9 cellular contexts compared by ENCODE assay signal in genomic region chrX:119467433-119467832, GRCh38. TPM values are rescaled to one million over a fixed set of nuclear protein-coding genes. Genes with fewer than 3 reads are reported as not detected.
DNase-seq lines count a peak whose midpoint lies in the region; ATAC-seq and TF ChIP-seq lines count a peak whose summit lies in the region.
"Had no signal": no experiment of that assay in that cellular context is flagged by ENCODE, and none has a peak within 500 bp of the region (broad histone marks: within the 10 kb centered on the region; RNA-seq: fewer than 3 reads in every experiment).

No MANE protein-coding gene starts in this region.

- TF ChIP-seq POLR2A in gastrocnemius medialis (IDR thresholded peaks at IDR 0.05): no peak

- H4K20me1 ChIP-seq in MM.1S (ENCODE audit: insufficient read depth, low read length): no peaks in the 10 kb centered on the region; the same call in 1 of the 2 replicates

- no peaks in the 10 kb centered on the region for H3K27me3 ChIP-seq in MM.1S (replicated peaks; ENCODE audit: insufficient read depth, low read length)
- no peaks in the 10 kb centered on the region for H3K27me3 ChIP-seq in effector memory CD4-positive, alpha-beta T cell (replicated peaks; ENCODE audit: control insufficient read depth, insufficient read depth, low read length, poor library complexity, severe bottlenecking)
- H3K27me3 ChIP-seq in gastrocnemius medialis: no peaks in the 10 kb centered on the region

- no peaks in the 10 kb centered on the region for H3K9me2 ChIP-seq in MM.1S (replicated peaks; ENCODE audit: insufficient read depth, low read length)

- H3K9me3 ChIP-seq in MM.1S (replicated peaks; ENCODE audit: insufficient read depth, low read length) (no peaks in the 10 kb centered on the region), gastrocnemius medialis (no peaks in the 10 kb centered on the region)
- no peaks in the 10 kb centered on the region for H3K9me3 ChIP-seq in effector memory CD4-positive, alpha-beta T cell (ENCODE audit: control insufficient read depth, low read length)

- H3K79me2 ChIP-seq in MM.1S (ENCODE audit: low read length): peaks cover 13% of the 10 kb centered on the region

- no peak for DNase-seq in activated CD4-positive, alpha-beta memory T cell treated with anti-CD3 and anti-CD28 coated beads for 36 hours
- no peak for DNase-seq in activated CD4-positive, alpha-beta memory T cell treated with anti-CD3 and anti-CD28 coated beads, Interleukin-2, amount 10 ng/mL, durations not matched to agents 7 days and 5 days
- no peak for DNase-seq in MM.1S
- DNase-seq in effector memory CD4-positive, alpha-beta T cell: no peak
- no peak for DNase-seq in gastrocnemius medialis
- no peak for DNase-seq in occipital lobe (lab: John Stamatoyannopoulos, UW)
- DNase-seq in activated gamma-delta T cell treated with Interleukin-2 at 50 U/mL for 16 hours: no peak

- peaks cover 19% of the 10 kb centered on the region for H3K36me3 Mint-ChIP-seq in activated CD4-positive, alpha-beta memory T cell treated with anti-CD3 and anti-CD28 coated beads for 36 hours
- H3K36me3 Mint-ChIP-seq in activated CD4-positive, alpha-beta memory T cell treated with anti-CD3 and anti-CD28 coated beads, Interleukin-2, amount 10 ng/mL, durations not matched to agents 7 days and 5 days (ENCODE audit: low read depth): peaks cover 26% of the 10 kb centered on the region

- H3K27ac Mint-ChIP-seq in activated CD4-positive, alpha-beta memory T cell treated with anti-CD3 and anti-CD28 coated beads for 36 hours: peak overlapping the region; percentile 90
- no peak overlapping the region for H3K27ac Mint-ChIP-seq in activated CD4-positive, alpha-beta memory T cell treated with anti-CD3 and anti-CD28 coated beads, Interleukin-2, amount 10 ng/mL, durations not matched to agents 7 days and 5 days
- H3K27ac Mint-ChIP-seq: mesothelial cell of epicardium had no signal

- H3K27ac ChIP-seq in MM.1S (ENCODE audit: low read length): no peak overlapping the region
- peak overlapping the region; percentile 46 for H3K27ac ChIP-seq in effector memory CD4-positive, alpha-beta T cell (ENCODE audit: insufficient read depth, low read length, poor library complexity, severe bottlenecking)
- H3K27ac ChIP-seq in gastrocnemius medialis: peak overlapping the region; percentile 95 to 99 (median 98)

- intact Hi-C loops in activated CD4-positive, alpha-beta memory T cell treated with anti-CD3 and anti-CD28 coated beads for 36 hours (cut with micrococcal nuclease): loop anchor here (5.0 kb wide), 2 partner anchors 225 to 1120 kb away; partner anchors contain the start of genes SEPTIN6 and WDR44
- intact Hi-C loops in gastrocnemius medialis (cut with DNase I; ENCODE audit: low total_unique reads): loop anchor here (5.0 to 10.0 kb wide), 4 partner anchors 230 to 475 kb away; partner anchors contain the start of genes NDUFA1, NKAP, PGRMC1 and RNF113A

- H3K27me3 Mint-ChIP-seq in activated CD4-positive, alpha-beta memory T cell treated with anti-CD3 and anti-CD28 coated beads for 36 hours: no peaks in the 10 kb centered on the region
- no peaks in the 10 kb centered on the region for H3K27me3 Mint-ChIP-seq in activated CD4-positive, alpha-beta memory T cell treated with anti-CD3 and anti-CD28 coated beads, Interleukin-2, amount 10 ng/mL, durations not matched to agents 7 days and 5 days

- peak overlapping the region; percentile 61; the same call in 1 of the 2 replicates for H2AFZ ChIP-seq in MM.1S (ENCODE audit: low read length)

- TF ChIP-seq CTCF in MM.1S (IDR thresholded peaks at IDR 0.05; ENCODE audit: low read length) (no peak), gastrocnemius medialis (IDR thresholded peaks at IDR 0.05 in 4 of 5, conservative IDR thresholded peaks at IDR 0.05 in 1 of 5) (no peak)

- H3K36me3 ChIP-seq in MM.1S (replicated peaks; ENCODE audit: insufficient read depth, low read length) (0 out of 2 replicates have a peak, but pooled peaks cover 5% of the 10 kb centered on the region), gastrocnemius medialis (peaks cover 0 to 16% of the 10 kb centered on the region in 2 donors)
- peaks cover 11% of the 10 kb centered on the region for H3K36me3 ChIP-seq in effector memory CD4-positive, alpha-beta T cell (ENCODE audit: control insufficient read depth, insufficient read depth, low read length)

- H3F3A ChIP-seq in MM.1S (ENCODE audit: insufficient read depth, low read length): peaks cover 4% of the 10 kb centered on the region; the same call in 1 of the 2 replicates

- POLR2A ChIA-PET in activated CD4-positive, alpha-beta memory T cell treated with anti-CD3 and anti-CD28 coated beads for 36 hours (lab: Charles Lee): interaction anchor here (2.0 kb wide), 1 partner anchor 11 kb away, joined by 6 read pairs; no protein-coding TSS in a partner anchor
- POLR2A ChIA-PET in activated CD4-positive, alpha-beta memory T cell treated with anti-CD3 and anti-CD28 coated beads, Interleukin-2, amount 10 ng/mL, durations not matched to agents 7 days and 5 days (lab: Charles Lee): interaction anchor here (1.1 to 6.1 kb wide), 4 partner anchors 9 to 139 kb away, joined by 3 to 49 read pairs (median 8); partner anchors contain the start of gene NKRF

- in situ Hi-C loops in gastrocnemius medialis (cut with MboI; ENCODE audit: low sequenced_read_pairs in 4 of 4): no loop called here

- H3K4me3 ChIP-seq in MM.1S (ENCODE audit: low read length): 0 out of 2 replicates have a peak overlapping the region, but pooled peaks have one; percentile 88
- H3K4me3 ChIP-seq in effector memory CD4-positive, alpha-beta T cell (ENCODE audit: insufficient read depth, low read depth, low read length, poor library complexity, severe bottlenecking): no peak overlapping the region
- H3K4me3 ChIP-seq in gastrocnemius medialis: peak overlapping the region in 1 of 4 donors; percentile 95

- no peak for ATAC-seq in gastrocnemius medialis
- ATAC-seq in GM18511 (IDR thresholded peaks at IDR 0.05; ENCODE audit: unreplicated experiment): no peak

- H3K4me3 Mint-ChIP-seq in activated CD4-positive, alpha-beta memory T cell treated with anti-CD3 and anti-CD28 coated beads for 36 hours: peak overlapping the region; percentile 85
- H3K4me3 Mint-ChIP-seq in activated CD4-positive, alpha-beta memory T cell treated with anti-CD3 and anti-CD28 coated beads, Interleukin-2, amount 10 ng/mL, durations not matched to agents 7 days and 5 days: no peak overlapping the region

- CTCF ChIA-PET in activated CD4-positive, alpha-beta memory T cell treated with anti-CD3 and anti-CD28 coated beads for 36 hours (lab: Charles Lee): interaction anchor here (3.4 kb wide), 1 partner anchor 15 kb away, joined by 18 read pairs; no protein-coding TSS in a partner anchor
- CTCF ChIA-PET in activated CD4-positive, alpha-beta memory T cell treated with anti-CD3 and anti-CD28 coated beads, Interleukin-2, amount 10 ng/mL, durations not matched to agents 7 days and 5 days (lab: Charles Lee): no interaction called here

- H3K9me3 Mint-ChIP-seq in activated CD4-positive, alpha-beta memory T cell treated with anti-CD3 and anti-CD28 coated beads for 36 hours: no peaks in the 10 kb centered on the region
- no peaks in the 10 kb centered on the region for H3K9me3 Mint-ChIP-seq in activated CD4-positive, alpha-beta memory T cell treated with anti-CD3 and anti-CD28 coated beads, Interleukin-2, amount 10 ng/mL, durations not matched to agents 7 days and 5 days

- H3K4me2 ChIP-seq in MM.1S (ENCODE audit: low read depth, low read length): peak overlapping the region; percentile 51

- H3K4me1 Mint-ChIP-seq in activated CD4-positive, alpha-beta memory T cell treated with anti-CD3 and anti-CD28 coated beads for 36 hours (ENCODE audit: low read depth): peaks cover 21% of the 10 kb centered on the region
- peaks cover 22% of the 10 kb centered on the region for H3K4me1 Mint-ChIP-seq in activated CD4-positive, alpha-beta memory T cell treated with anti-CD3 and anti-CD28 coated beads, Interleukin-2, amount 10 ng/mL, durations not matched to agents 7 days and 5 days
- H3K4me1 Mint-ChIP-seq: mesothelial cell of epicardium had no signal

- no peak overlapping the region; the same call in 1 of the 2 replicates for H3K9ac ChIP-seq in MM.1S (ENCODE audit: low read length)

- H3K4me1 ChIP-seq in MM.1S (ENCODE audit: low read length) (0 out of 2 replicates have a peak, but pooled peaks cover 3% of the 10 kb centered on the region), gastrocnemius medialis (peaks cover 0 to 6% of the 10 kb centered on the region in 2 donors)
- peaks cover 9% of the 10 kb centered on the region for H3K4me1 ChIP-seq in effector memory CD4-positive, alpha-beta T cell (ENCODE audit: control insufficient read depth, insufficient read depth, low read length, poor library complexity, severe bottlenecking)

RNA-seq across cellular contexts. Expression of gene SLC25A5, which starts 0.8 kb away (rescaled TPM):
- total RNA-seq in activated CD4-positive, alpha-beta memory T cell treated with anti-CD3 and anti-CD28 coated beads for 36 hours: 100 to 1,000 TPM; 627 to 652 TPM
- 100 to 1,000 TPM; 403 TPM for total RNA-seq in activated CD4-positive, alpha-beta memory T cell treated with anti-CD3 and anti-CD28 coated beads, Interleukin-2, amount 10 ng/mL, durations not matched to agents 7 days and 5 days
- total RNA-seq in gastrocnemius medialis (10 to 100 TPM; 38.2 to 65.3 (median 52.2) TPM), occipital lobe (73.6 TPM)
